12 cellular contexts compared by ENCODE assay signal in the genomic region with DNA sequence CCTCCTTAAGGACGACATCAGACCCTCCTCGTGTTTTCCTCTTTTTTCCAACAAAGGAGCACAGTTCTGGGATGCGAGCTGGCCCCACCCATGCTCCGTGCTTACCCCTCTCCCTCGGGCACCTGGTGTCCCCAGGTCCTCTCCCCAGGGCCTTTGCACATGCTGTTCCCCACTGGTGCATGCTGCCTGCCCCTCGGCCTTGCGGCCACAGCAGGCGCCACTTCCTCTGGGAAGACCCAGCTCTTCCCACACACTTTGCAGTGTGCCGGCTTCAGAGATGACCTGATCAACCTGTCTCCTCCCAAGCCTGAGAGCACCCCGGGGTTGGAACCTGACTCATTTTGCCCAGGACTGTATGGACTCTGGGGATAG. TPM values are rescaled to one million over a fixed set of nuclear protein-coding genes. Genes with fewer than 3 reads are reported as not detected.
DNase-seq lines count a peak whose midpoint lies in the region; ATAC-seq, FAIRE-seq and TF ChIP-seq lines count a peak whose summit lies in the region.
"Had no signal": no experiment of that assay in that cellular context is flagged by ENCODE, and none has a peak within 500 bp of the region (broad histone marks: within the 10 kb centered on the region; RNA-seq: fewer than 3 reads in every experiment).

No MANE protein-coding gene starts in this region.

- H3K27me3 ChIP-seq in osteoblast (ENCODE audit: insufficient read depth, low read length) (peaks cover 30% of the 10 kb centered on the region), foreskin keratinocyte (peaks cover 20% of the 10 kb centered on the region), neural progenitor cell (no peaks in the 10 kb centered on the region)

- FAIRE-seq in HTR-8/SVneo (lab: Jason Lieb, UNC), result peak; percentile 31
- FAIRE-seq: A549, H54 had no signal

- H3K27ac Mint-ChIP-seq in activated T-helper 17 cell treated with anti-CD3 and anti-CD28 coated beads, Interleukin-2, amount 50 U/mL, for 72 hours, result no peak overlapping the region
- no peak overlapping the region for H3K27ac Mint-ChIP-seq in neural progenitor cell
- H3K27ac Mint-ChIP-seq: CD4-positive, CD25-positive, alpha-beta regulatory T cell had no signal

- H3F3A ChIP-seq in neural progenitor cell (ENCODE audit: low read depth), result no peaks in the 10 kb centered on the region

- ATAC-seq in activated T-helper 17 cell treated with anti-CD3 and anti-CD28 coated beads, Interleukin-2, amount 50 U/mL, for 72 hours (replicated peaks), result no peak
- no peak for ATAC-seq in foreskin keratinocyte
- ATAC-seq: A549 had no signal

- peaks cover 61% of the 10 kb centered on the region for H3K27me3 Mint-ChIP-seq in activated T-helper 17 cell treated with anti-CD3 and anti-CD28 coated beads, Interleukin-2, amount 50 U/mL, for 72 hours
- H3K27me3 Mint-ChIP-seq in neural progenitor cell (ENCODE audit: insufficient read depth, low read depth), result peaks cover 13% of the 10 kb centered on the region

- H3K4me1 Mint-ChIP-seq in activated T-helper 17 cell treated with anti-CD3 and anti-CD28 coated beads, Interleukin-2, amount 50 U/mL, for 72 hours, result no peaks in the 10 kb centered on the region
- peaks cover 15% of the 10 kb centered on the region for H3K4me1 Mint-ChIP-seq in neural progenitor cell
- H3K4me1 Mint-ChIP-seq: CD4-positive, CD25-positive, alpha-beta regulatory T cell had no signal

- H3K9me3 ChIP-seq in osteoblast (ENCODE audit: low read depth, low read length), result no peaks in the 10 kb centered on the region
- H3K9me3 ChIP-seq in neural progenitor cell (ENCODE audit: low read depth), result no peaks in the 10 kb centered on the region
- H3K9me3 ChIP-seq: A549 had no signal

- no peaks in the 10 kb centered on the region for H4K20me1 ChIP-seq in osteoblast (ENCODE audit: insufficient read depth, low read length)
- peaks cover 3% of the 10 kb centered on the region for H4K20me1 ChIP-seq in neural progenitor cell (ENCODE audit: low read depth)

- TF ChIP-seq CTCF in osteoblast (IDR thresholded peaks at IDR 0.05; ENCODE audit: extremely low read depth, low read depth, low read length) (no peak), foreskin keratinocyte (conservative IDR thresholded peaks at IDR 0.05) (no peak), neural progenitor cell (IDR thresholded peaks at IDR 0.05) (no peak)

- H3K4me3 Mint-ChIP-seq in activated T-helper 17 cell treated with anti-CD3 and anti-CD28 coated beads, Interleukin-2, amount 50 U/mL, for 72 hours, result peak overlapping the region; percentile 17
- H3K4me3 Mint-ChIP-seq in neural progenitor cell, result no peak overlapping the region
- H3K4me3 Mint-ChIP-seq: CD4-positive, CD25-positive, alpha-beta regulatory T cell had no signal

- H3K79me2 ChIP-seq in osteoblast (ENCODE audit: insufficient read depth, low read length), result no peaks in the 10 kb centered on the region
- H3K79me2 ChIP-seq in neural progenitor cell (ENCODE audit: low read depth), result no peaks in the 10 kb centered on the region

- H3K36me3 Mint-ChIP-seq in activated T-helper 17 cell treated with anti-CD3 and anti-CD28 coated beads, Interleukin-2, amount 50 U/mL, for 72 hours (ENCODE audit: low read depth), result no peaks in the 10 kb centered on the region
- no peaks in the 10 kb centered on the region for H3K36me3 Mint-ChIP-seq in neural progenitor cell
- H3K36me3 Mint-ChIP-seq: CD4-positive, CD25-positive, alpha-beta regulatory T cell had no signal

- H3K4me2 ChIP-seq in osteoblast (ENCODE audit: insufficient read depth, low read length), result peak overlapping the region; percentile 72
- H3K4me2 ChIP-seq in neural progenitor cell, result no peak overlapping the region
- H3K4me2 ChIP-seq: A549 had no signal

- no peak overlapping the region for H3K9ac ChIP-seq in neural progenitor cell

- H2AFZ ChIP-seq in osteoblast (ENCODE audit: low read length), result peak overlapping the region; percentile 65
- no peak overlapping the region for H2AFZ ChIP-seq in neural progenitor cell (replicated peaks)

- no peaks in the 10 kb centered on the region for H3K9me3 Mint-ChIP-seq in activated T-helper 17 cell treated with anti-CD3 and anti-CD28 coated beads, Interleukin-2, amount 50 U/mL, for 72 hours
- H3K9me3 Mint-ChIP-seq in neural progenitor cell, result no peaks in the 10 kb centered on the region
- H3K9me3 Mint-ChIP-seq: CD4-positive, CD25-positive, alpha-beta regulatory T cell had no signal

- DNase-seq in HTR-8/SVneo (ENCODE audit: insufficient read length, low spot score) (no peak), osteoblast (ENCODE audit: insufficient read length, low spot score, missing footprints) (peak; percentile 46), NCI-H2107 (lab: John Stamatoyannopoulos, UW) (no peak), foreskin keratinocyte (no peak), neural progenitor cell (ENCODE audit: low spot score) (no peak)
- DNase-seq in stimulated activated CD4-positive, alpha-beta T cell treated with anti-CD3 and anti-CD28 coated beads, Interleukin-1b, Interleukin-23, amount 100 ng/mL, for 48 hours, result no peak
- DNase-seq: Calu3; CD4-positive, CD25-positive, alpha-beta regulatory T cell; DMS 273 treated with DMSO at 0.1 percent for 48 hours had no signal

- H3K4me1 ChIP-seq in osteoblast (ENCODE audit: insufficient read depth, low read length) (peaks cover 10% of the 10 kb centered on the region), foreskin keratinocyte (no peaks in the 10 kb centered on the region), neural progenitor cell (no peaks in the 10 kb centered on the region)
- H3K4me1 ChIP-seq: A549 had no signal

- H3K36me3 ChIP-seq in osteoblast (ENCODE audit: insufficient read depth, low read length) (no peaks in the 10 kb centered on the region), neural progenitor cell (no peaks in the 10 kb centered on the region)

- no peak overlapping the region for H3K27ac ChIP-seq in osteoblast (ENCODE audit: low read depth, low read length)
- H3K27ac ChIP-seq in foreskin keratinocyte, result no peak overlapping the region
- H3K27ac ChIP-seq in neural progenitor cell, result no peak overlapping the region
- H3K27ac ChIP-seq: A549 had no signal

- H3K4me3 ChIP-seq in osteoblast (ENCODE audit: insufficient read depth, low read length) (peak overlapping the region; percentile 25), neural progenitor cell (no peak overlapping the region)
- H3K4me3 ChIP-seq: A549 had no signal

RNA-seq across cellular contexts. Expression of a gene that starts 39.8 kb away (rescaled TPM):
- 1 to 10 TPM; 1.0 to 1.3 TPM for total RNA-seq in activated T-helper 17 cell treated with anti-CD3 and anti-CD28 coated beads, Interleukin-2, amount 50 U/mL, for 72 hours
- total RNA-seq in osteoblast (0.72 and 1.5 TPM in 2 replicates), foreskin keratinocyte (0.27 and 0.63 TPM in 2 replicates), neural progenitor cell (ENCODE audit: low replicate concordance) (5.8 and 6.4 TPM in 2 replicates)
- 0.16 and 0.39 TPM in 2 replicates for polyA plus RNA-seq in foreskin keratinocyte
- polyA plus RNA-seq: A549; CD4-positive, CD25-positive, alpha-beta regulatory T cell had no signal

RNA-seq across cellular contexts. Expression of a gene that starts 41.7 kb away (rescaled TPM):
- 100 to 1,000 TPM; 412 to 688 TPM for total RNA-seq in activated T-helper 17 cell treated with anti-CD3 and anti-CD28 coated beads, Interleukin-2, amount 50 U/mL, for 72 hours
- total RNA-seq in osteoblast (366 and 374 TPM in 2 replicates), foreskin keratinocyte (697 and 702 TPM in 2 replicates), neural progenitor cell (ENCODE audit: low replicate concordance) (794 and 973 TPM in 2 replicates)
- polyA plus RNA-seq in foreskin keratinocyte, result 862 and 881 TPM in 2 replicates
